8 cellular contexts compared by ENCODE assay signal in the genomic region with DNA sequence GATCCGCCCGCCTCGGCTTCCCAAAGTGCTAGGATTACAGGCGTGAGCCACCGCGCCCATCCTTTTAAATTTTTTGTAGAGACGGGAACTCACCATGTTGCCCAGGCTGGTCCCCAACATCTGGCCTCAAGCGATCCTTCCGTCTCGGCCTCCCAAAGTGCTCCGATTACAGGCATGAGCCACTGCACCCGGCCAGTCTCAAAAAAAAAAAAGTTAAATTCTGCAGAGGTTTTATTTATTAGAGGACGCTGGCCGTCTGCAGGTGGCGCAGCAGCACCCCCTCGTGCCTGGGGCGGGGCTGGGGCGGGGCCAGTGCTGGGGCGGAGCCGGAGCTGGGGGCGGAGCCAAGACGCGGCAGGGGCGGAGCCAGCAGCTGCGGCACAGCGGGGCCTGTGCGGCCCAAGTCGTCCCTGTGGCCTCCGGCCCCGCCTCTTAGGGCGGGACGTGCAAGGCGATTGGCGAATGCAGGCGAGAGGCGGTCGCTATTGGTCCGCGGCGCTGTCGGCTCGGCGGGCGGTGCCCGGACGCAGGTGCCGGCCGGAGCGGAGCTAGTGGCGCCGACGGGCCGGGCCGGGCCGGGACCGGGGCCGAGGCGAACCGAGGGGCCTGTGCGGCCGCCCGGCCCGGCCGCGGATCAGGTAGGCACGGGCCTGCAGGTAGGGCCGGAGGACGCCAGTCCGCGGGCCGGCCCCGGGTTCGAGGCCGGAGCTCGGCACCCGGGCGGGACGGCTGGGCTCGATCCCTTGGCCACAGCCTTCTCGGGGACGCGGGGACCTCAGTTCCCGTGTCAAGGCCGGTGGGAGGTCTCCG. TPM values are rescaled to one million over a fixed set of nuclear protein-coding genes. Genes with fewer than 3 reads are reported as not detected.
A peak's percentile ranks its signal among the peaks of the same experiment; 100 is the strongest.
DNase-seq lines count a peak whose midpoint lies in the region; ATAC-seq and TF ChIP-seq lines count a peak whose summit lies in the region.

Gene MARCHF2 (plus strand): TSS at position 523 of the 810 bp plus-strand sequence. CDS start 8,536 bp downstream, outside the sequence.

- CTCF ChIA-PET in activated naive CD4-positive, alpha-beta T cell treated with anti-CD3 and anti-CD28 coated beads, Interleukin-2, amount 10 ng/mL, durations not matched to agents 7 days and 5 days (lab: Charles Lee), result interaction anchor here (0.6 to 2.7 kb wide), 14 partner anchors 9 to 203 kb away, joined by 3 to 16 read pairs (median 4); partner anchors contain the start of genes MYO1F and ZNF414

- no peak within 1 kb of the TSS for H3K27ac ChIP-seq in SK-N-MC
- H3K27ac ChIP-seq in temporal lobe (ENCODE audit: low read depth, low read length), result no peak within 1 kb of the TSS

- H3K9me3 ChIP-seq in SK-N-MC (ENCODE audit: low read depth, low read length), result no peaks in the 10 kb centered on the region

- peak within 1 kb of the TSS; percentile 17 for H3K27ac Mint-ChIP-seq in activated naive CD4-positive, alpha-beta T cell treated with anti-CD3 and anti-CD28 coated beads, Interleukin-2, amount 10 ng/mL, durations not matched to agents 7 days and 5 days

- H3K4me3 ChIP-seq in SK-N-MC, result peak within 1 kb of the TSS; percentile 82

- ATAC-seq in HG02588 (IDR thresholded peaks at IDR 0.05; ENCODE audit: unreplicated experiment) (peak; percentile 99), omental fat pad (ENCODE audit: low FRiP score) (peak; percentile 100)

- H3K36me3 Mint-ChIP-seq in activated naive CD4-positive, alpha-beta T cell treated with anti-CD3 and anti-CD28 coated beads, Interleukin-2, amount 10 ng/mL, durations not matched to agents 7 days and 5 days, result no peaks in the 10 kb centered on the region

- DNase-seq in GM10266 (ENCODE audit: extremely low spot score) (peak; percentile 100), NCI-H1048 (lab: John Stamatoyannopoulos, UW) (peak; percentile 89), SK-N-MC (ENCODE audit: low read depth, low spot score) (no peak), globus pallidus (ENCODE audit: low spot score) (peak; percentile 98), omental fat pad (ENCODE audit: low spot score) (peak; percentile 83)
- peak; percentile 96 for DNase-seq in activated naive CD4-positive, alpha-beta T cell treated with anti-CD3 and anti-CD28 coated beads, Interleukin-2, amount 10 ng/mL, durations not matched to agents 7 days and 5 days

- H3K9me3 Mint-ChIP-seq in activated naive CD4-positive, alpha-beta T cell treated with anti-CD3 and anti-CD28 coated beads, Interleukin-2, amount 10 ng/mL, durations not matched to agents 7 days and 5 days, result no peaks in the 10 kb centered on the region

- peak within 1 kb of the TSS; percentile 66 for H3K4me3 Mint-ChIP-seq in activated naive CD4-positive, alpha-beta T cell treated with anti-CD3 and anti-CD28 coated beads, Interleukin-2, amount 10 ng/mL, durations not matched to agents 7 days and 5 days

- peaks cover 8% of the 10 kb centered on the region for H3K27me3 Mint-ChIP-seq in activated naive CD4-positive, alpha-beta T cell treated with anti-CD3 and anti-CD28 coated beads, Interleukin-2, amount 10 ng/mL, durations not matched to agents 7 days and 5 days

- H3K9ac ChIP-seq in SK-N-MC (ENCODE audit: insufficient read length), result peak within 1 kb of the TSS; percentile 67

- TF ChIP-seq CTCF in GM10266 (IDR thresholded peaks at IDR 0.05; ENCODE audit: control insufficient read depth, insufficient read depth, low read depth, missing control alignments) (peak; percentile 63), omental fat pad (IDR thresholded peaks at IDR 0.05) (no peak)

- peaks cover 10% of the 10 kb centered on the region for H3K4me1 Mint-ChIP-seq in activated naive CD4-positive, alpha-beta T cell treated with anti-CD3 and anti-CD28 coated beads, Interleukin-2, amount 10 ng/mL, durations not matched to agents 7 days and 5 days

- no peaks in the 10 kb centered on the region for H3K36me3 ChIP-seq in SK-N-MC (ENCODE audit: insufficient read depth, low read length)

RNA-seq across cellular contexts. Expression of gene MARCHF2, which starts in this region (rescaled TPM):
- total RNA-seq in omental fat pad (100 to 1,000 TPM; 167 to 296 (median 203) TPM), temporal lobe (22.4 TPM)
